33 cellular contexts compared by ENCODE assay signal in genomic region chr13:82593239-82593638, GRCh38.
"Had no signal": no experiment of that assay in that cellular context is flagged by ENCODE, and none has a peak within 500 bp of the region (broad histone marks: within the 10 kb centered on the region; RNA-seq: fewer than 3 reads in every experiment).

No MANE protein-coding gene starts in this region.

- H3K27me3 ChIP-seq: adrenal gland, ascending aorta, body of pancreas, brain microvascular endothelial cell, breast epithelium had no signal

- H3K9me3 ChIP-seq: ascending aorta, breast epithelium had no signal

- H3K4me3 ChIP-seq: adrenal gland, ascending aorta, body of pancreas, breast epithelium, cardiac muscle cell had no signal

- H3K27ac ChIP-seq: adrenal gland, ascending aorta, body of pancreas, brain microvascular endothelial cell, breast epithelium, cardiac muscle cell had no signal

- DNase-seq: activated effector memory CD4-positive, alpha-beta T cell treated with anti-CD3 and anti-CD28 coated beads, Interleukin-2, amount 50 U/mL, for 16 hours; activated effector memory CD4-positive, alpha-beta T cell treated with Interleukin-2 at 50 U/mL for 16 hours; activated gamma-delta T cell; activated gamma-delta T cell treated with Interleukin-2 at 50 U/mL for 16 hours; activated naive CD4-positive, alpha-beta T cell; activated naive CD4-positive, alpha-beta T cell treated with anti-CD3 and anti-CD28 coated beads for 36 hours; activated naive CD4-positive, alpha-beta T cell treated with anti-CD3 and anti-CD28 coated beads, Interleukin-2, amount 10 ng/mL, durations not matched to agents 7 days and 5 days; activated naive CD4-positive, alpha-beta T cell treated with anti-CD3 and anti-CD28 coated beads, Interleukin-2, amount 50 U/mL, for 16 hours; activated naive CD4-positive, alpha-beta T cell treated with Interleukin-2 at 50 U/mL for 16 hours; activated naive CD8-positive, alpha-beta T cell treated with anti-CD3 and anti-CD28 coated beads for 36 hours; activated naive CD8-positive, alpha-beta T cell treated with anti-CD3 and anti-CD28 coated beads, Interleukin-2, amount 10 ng/mL, durations not matched to agents 7 days and 5 days; activated naive CD8-positive, alpha-beta T cell treated with anti-CD3 and anti-CD28 coated beads, Interleukin-2, amount 50 U/mL, for 24 hours; activated T-cell treated with anti-CD3 and anti-CD28 coated beads, Interleukin-2, amount 50 U/mL, for 24 hours; activated T-cell treated with anti-CD3 and anti-CD28 coated beads, Interleukin-2, amount 50 U/mL, for 4 hours; activated T-cell treated with anti-CD3 and anti-CD28 coated beads, Interleukin-2, amount 50 U/mL, for 48 hours; activated T-cell treated with anti-CD3 and anti-CD28 coated beads, Interleukin-2, amount 50 U/mL, for 72 hours; adrenal gland; amniotic stem cell; amygdala; anterior cingulate cortex; aorta; body of pancreas; brain microvascular endothelial cell; caudate nucleus; central memory CD4-positive, alpha-beta T cell; cerebellar nuclear complex had no signal

- FAIRE-seq: astrocyte, bronchial epithelial cell had no signal

- H3K4me1 ChIP-seq: adrenal gland, ascending aorta, body of pancreas, breast epithelium had no signal

- ATAC-seq: activated naive CD4-positive, alpha-beta T cell treated with anti-CD3 and anti-CD28 coated beads, Interleukin-2, amount 50 U/mL, for 72 hours; activated naive CD8-positive, alpha-beta T cell treated with anti-CD3 and anti-CD28 coated beads, Interleukin-2, amount 50 U/mL, for 24 hours; activated T-cell treated with anti-CD3 and anti-CD28 coated beads, Interleukin-2, amount 50 U/mL, for 4 hours; activated T-cell treated with anti-CD3 and anti-CD28 coated beads, Interleukin-2, amount 50 U/mL, for 72 hours; activated T-helper 17 cell treated with anti-CD3 and anti-CD28 coated beads, Interleukin-2, amount 50 U/mL, for 72 hours; body of pancreas had no signal

- H3K36me3 ChIP-seq: adrenal gland, ascending aorta, brain microvascular endothelial cell, breast epithelium, cardiac muscle cell had no signal
